In the genomic region with DNA sequence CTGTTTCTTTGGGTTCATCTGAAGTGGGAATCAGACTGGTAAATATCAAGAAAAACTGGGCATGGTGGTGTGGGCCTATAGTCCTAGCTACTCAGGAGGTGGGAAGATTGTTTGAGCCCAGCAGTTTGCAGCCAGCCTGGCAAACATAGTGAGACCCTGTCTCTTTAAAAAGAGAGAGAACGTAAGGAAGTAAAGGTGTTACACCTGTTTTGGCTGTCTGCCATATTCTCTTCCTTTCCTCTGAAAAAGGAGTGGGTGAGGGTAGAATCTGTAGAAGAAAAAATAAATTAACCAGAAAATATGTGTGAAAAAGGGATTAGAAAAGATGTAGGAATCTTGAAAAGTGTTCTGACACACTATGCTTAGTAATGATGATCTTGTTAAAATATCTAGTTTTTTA, we compare ENCODE assay signal across 8 cellular contexts. TPM values are rescaled to one million over a fixed set of nuclear protein-coding genes. Genes with fewer than 3 reads are reported as not detected.
DNase-seq lines count a peak whose midpoint lies in the region; ATAC-seq lines count a peak whose summit lies in the region.

No MANE protein-coding gene starts in this region.

- H2BK12ac ChIP-seq in neuronal stem cell (ENCODE audit: low read length) = no peak overlapping the region

- H3K4me1 ChIP-seq in iPS-20b (ENCODE audit: insufficient read depth, low read length) = peaks cover 54% of the 10 kb centered on the region
- H3K4me1 ChIP-seq in subcutaneous abdominal adipose tissue (ENCODE audit: control insufficient read depth in 5 of 5, insufficient read depth in 5 of 5, low read length in 5 of 5) = peaks cover 5 to 30% (median 29%) of the 10 kb centered on the region in 5 donors
- peaks cover 9 to 16% of the 10 kb centered on the region in 2 donors for H3K4me1 ChIP-seq in neuronal stem cell (ENCODE audit: control insufficient read depth in 2 of 2, insufficient read depth in 1 of 2, low read depth in 1 of 2, low read length in 2 of 2)

- no peak overlapping the region for H2AK5ac ChIP-seq in neuronal stem cell (ENCODE audit: low read depth, low read length)

- WGBS in neuronal stem cell (ENCODE audit: extremely low coverage in 2 of 2, insufficient read length in 2 of 2, insufficient replicate concordance in 1 of 2), 2 donors = no CpG with 5 or more reads among the region's 1 CpG

- no peak overlapping the region for H2BK120ac ChIP-seq in neuronal stem cell (ENCODE audit: low read depth, low read length)

- H3K9ac ChIP-seq in iPS-20b (ENCODE audit: low read depth, low read length) (peak overlapping the region; percentile 32), subcutaneous abdominal adipose tissue (ENCODE audit: low read length in 5 of 5) (peak overlapping the region in 4 of 5 donors; percentile 10 to 62 (median 38)), neuronal stem cell (ENCODE audit: low read depth, low read length, poor library complexity) (no peak overlapping the region)

- no peaks in the 10 kb centered on the region for H3K27me3 Mint-ChIP-seq in activated CD4-positive, alpha-beta T cell treated with anti-CD3 and anti-CD28 coated beads, Interleukin-2, amount 10 ng/mL, durations not matched to agents 24 days and 14 days
- no peaks in the 10 kb centered on the region for H3K27me3 Mint-ChIP-seq in activated T-helper 2 cell treated with anti-CD3 and anti-CD28 coated beads, Interferon-gamma antibody, Interleukin-2, Interleukin-4, amounts not matched to agents 10 μg/mL and 5 μg/mL and 100 μg/mL, durations not matched to agents 14 hours and 24 hours and 36 hours (ENCODE audit: low read depth)

- intact Hi-C loops in activated CD4-positive, alpha-beta T cell treated with anti-CD3 and anti-CD28 coated beads, Interleukin-2, amount 10 ng/mL, durations not matched to agents 24 days and 14 days (cut with micrococcal nuclease) = loop anchor here (2.0 kb wide), 1 partner anchor 30 kb away; a partner anchor contains a TSS
- intact Hi-C loops in activated T-helper 2 cell treated with anti-CD3 and anti-CD28 coated beads, Interferon-gamma antibody, Interleukin-2, Interleukin-4, amounts not matched to agents 10 μg/mL and 5 μg/mL and 100 μg/mL, durations not matched to agents 14 hours and 24 hours and 36 hours (cut with micrococcal nuclease) = no loop called here

- H3K4ac ChIP-seq in neuronal stem cell (ENCODE audit: low read length) = no peak overlapping the region

- no peaks in the 10 kb centered on the region for H3K9me3 ChIP-seq in iPS-20b (ENCODE audit: insufficient read depth, low read depth, low read length)
- no peaks in the 10 kb centered on the region for H3K9me3 ChIP-seq in subcutaneous abdominal adipose tissue (ENCODE audit: control insufficient read depth in 5 of 5, low read length in 5 of 5)
- no peaks in the 10 kb centered on the region for H3K9me3 ChIP-seq in neuronal stem cell (replicated peaks in 1 of 2; ENCODE audit: control insufficient read depth in 2 of 2, insufficient read depth in 1 of 2, low read depth in 1 of 2, low read length in 2 of 2)

- no peak overlapping the region for H3K18ac ChIP-seq in neuronal stem cell (ENCODE audit: low read length)

- H3K4me3 ChIP-seq in iPS-20b (ENCODE audit: low read length) (peak overlapping the region; percentile 31; the same call in 1 of the 2 replicates), subcutaneous abdominal adipose tissue (ENCODE audit: low read depth in 1 of 5, low read length in 5 of 5) (peak overlapping the region in 2 of 5 donors; percentile 29 to 33), neuronal stem cell (ENCODE audit: low read length in 2 of 2) (no peak overlapping the region)

- peaks cover 22% of the 10 kb centered on the region for H3K4me1 Mint-ChIP-seq in activated CD4-positive, alpha-beta T cell treated with anti-CD3 and anti-CD28 coated beads, Interleukin-2, amount 10 ng/mL, durations not matched to agents 24 days and 14 days
- peaks cover 27% of the 10 kb centered on the region for H3K4me1 Mint-ChIP-seq in activated T-helper 2 cell treated with anti-CD3 and anti-CD28 coated beads, Interferon-gamma antibody, Interleukin-2, Interleukin-4, amounts not matched to agents 10 μg/mL and 5 μg/mL and 100 μg/mL, durations not matched to agents 14 hours and 24 hours and 36 hours (ENCODE audit: low read depth)

- peak overlapping the region; percentile 35 for H3K27ac Mint-ChIP-seq in activated CD4-positive, alpha-beta T cell treated with anti-CD3 and anti-CD28 coated beads, Interleukin-2, amount 10 ng/mL, durations not matched to agents 24 days and 14 days
- H3K27ac Mint-ChIP-seq in activated T-helper 2 cell treated with anti-CD3 and anti-CD28 coated beads, Interferon-gamma antibody, Interleukin-2, Interleukin-4, amounts not matched to agents 10 μg/mL and 5 μg/mL and 100 μg/mL, durations not matched to agents 14 hours and 24 hours and 36 hours = peak overlapping the region; percentile 60

- H4K91ac ChIP-seq in neuronal stem cell (ENCODE audit: low read depth, low read length, poor library complexity) = no peak overlapping the region

- no peak overlapping the region for H2BK5ac ChIP-seq in neuronal stem cell (ENCODE audit: low read length)

- H3K27me3 ChIP-seq in iPS-20b (ENCODE audit: insufficient read depth, low read length) (no peaks in the 10 kb centered on the region), subcutaneous abdominal adipose tissue (ENCODE audit: control insufficient read depth in 5 of 5, insufficient read depth in 4 of 5, low read length in 5 of 5) (no peaks in the 10 kb centered on the region), neuronal stem cell (ENCODE audit: control insufficient read depth in 3 of 3, insufficient read depth in 3 of 3, low read depth in 1 of 3, low read length in 3 of 3) (no peaks in the 10 kb centered on the region)

- DNase-seq in activated CD4-positive, alpha-beta T cell treated with anti-CD3 and anti-CD28 coated beads, Interleukin-2, amount 10 ng/mL, durations not matched to agents 24 days and 14 days = no peak
- no peak for DNase-seq in activated CD4-positive, alpha-beta T cell treated with anti-CD3 and anti-CD28 coated beads, Interleukin-2, amount 50 U/mL, for 1 hour
- no peak for DNase-seq in activated T-helper 2 cell treated with anti-CD3 and anti-CD28 coated beads, Interferon-gamma antibody, Interleukin-2, Interleukin-4, amounts not matched to agents 10 μg/mL and 5 μg/mL and 100 μg/mL, durations not matched to agents 14 hours and 24 hours and 36 hours (ENCODE audit: low spot score)
- DNase-seq in left lobe of liver (ENCODE audit: low spot score) (no peak), neuronal stem cell (ENCODE audit: low spot score) (no peak)

- H3K4me2 ChIP-seq in neuronal stem cell (ENCODE audit: insufficient read depth, low read length, poor library complexity, severe bottlenecking) = no peak overlapping the region

- H3K36me3 Mint-ChIP-seq in activated CD4-positive, alpha-beta T cell treated with anti-CD3 and anti-CD28 coated beads, Interleukin-2, amount 10 ng/mL, durations not matched to agents 24 days and 14 days (ENCODE audit: low read depth) = peaks cover 18% of the 10 kb centered on the region
- peaks cover 24% of the 10 kb centered on the region for H3K36me3 Mint-ChIP-seq in activated T-helper 2 cell treated with anti-CD3 and anti-CD28 coated beads, Interferon-gamma antibody, Interleukin-2, Interleukin-4, amounts not matched to agents 10 μg/mL and 5 μg/mL and 100 μg/mL, durations not matched to agents 14 hours and 24 hours and 36 hours (ENCODE audit: low read depth)

- peaks cover 3% of the 10 kb centered on the region for H3K79me1 ChIP-seq in neuronal stem cell (ENCODE audit: low read depth, low read length)

- H3K36me3 ChIP-seq in iPS-20b (ENCODE audit: insufficient read depth, low read depth, low read length) (peaks cover 9% of the 10 kb centered on the region), subcutaneous abdominal adipose tissue (ENCODE audit: control insufficient read depth in 5 of 5, insufficient read depth in 5 of 5, low read length in 5 of 5) (peaks cover 3 to 15% (median 9%) of the 10 kb centered on the region in 5 donors), neuronal stem cell (replicated peaks in 1 of 2; ENCODE audit: control insufficient read depth in 2 of 2, insufficient read depth in 2 of 2, low read length in 2 of 2) (peaks cover 4 to 37% of the 10 kb centered on the region in 2 donors)

- H2BK15ac ChIP-seq in neuronal stem cell (ENCODE audit: low read length) = no peak overlapping the region

- H3K14ac ChIP-seq in neuronal stem cell (ENCODE audit: low read length) = no peak overlapping the region

- H2AFZ ChIP-seq in neuronal stem cell (ENCODE audit: low read length) = no peak overlapping the region

- ATAC-seq in GM18498 (IDR thresholded peaks at IDR 0.05; ENCODE audit: unreplicated experiment) (no peak), left lobe of liver (no peak)

- peak overlapping the region; percentile 44 for H3K4me3 Mint-ChIP-seq in activated CD4-positive, alpha-beta T cell treated with anti-CD3 and anti-CD28 coated beads, Interleukin-2, amount 10 ng/mL, durations not matched to agents 24 days and 14 days
- no peak overlapping the region for H3K4me3 Mint-ChIP-seq in activated T-helper 2 cell treated with anti-CD3 and anti-CD28 coated beads, Interferon-gamma antibody, Interleukin-2, Interleukin-4, amounts not matched to agents 10 μg/mL and 5 μg/mL and 100 μg/mL, durations not matched to agents 14 hours and 24 hours and 36 hours (ENCODE audit: low read depth)

- no peak overlapping the region for H4K8ac ChIP-seq in neuronal stem cell (ENCODE audit: low read depth, low read length)

- H3K23ac ChIP-seq in neuronal stem cell (ENCODE audit: low read depth, low read length, poor library complexity) = no peak overlapping the region

- H3K9me3 Mint-ChIP-seq in activated CD4-positive, alpha-beta T cell treated with anti-CD3 and anti-CD28 coated beads, Interleukin-2, amount 10 ng/mL, durations not matched to agents 24 days and 14 days = no peaks in the 10 kb centered on the region
- no peaks in the 10 kb centered on the region for H3K9me3 Mint-ChIP-seq in activated T-helper 2 cell treated with anti-CD3 and anti-CD28 coated beads, Interferon-gamma antibody, Interleukin-2, Interleukin-4, amounts not matched to agents 10 μg/mL and 5 μg/mL and 100 μg/mL, durations not matched to agents 14 hours and 24 hours and 36 hours

- peak overlapping the region; percentile 54 for H3K27ac ChIP-seq in iPS-20b (ENCODE audit: low read length)
- peak overlapping the region; percentile 83 for H3K27ac ChIP-seq in subcutaneous abdominal adipose tissue (ENCODE audit: low read depth, low read length)
- no peak overlapping the region for H3K27ac ChIP-seq in neuronal stem cell (replicated peaks; ENCODE audit: low read length)

RNA-seq across cellular contexts. Expression of a gene that starts 20.0 kb away (rescaled TPM):
- total RNA-seq in activated CD4-positive, alpha-beta T cell treated with anti-CD3 and anti-CD28 coated beads, Interleukin-2, amount 10 ng/mL, durations not matched to agents 24 days and 14 days = 67.1 and 75.3 TPM in 2 replicates
- 85.8 and 86.5 TPM in 2 replicates for total RNA-seq in activated T-helper 2 cell treated with anti-CD3 and anti-CD28 coated beads, Interferon-gamma antibody, Interleukin-2, Interleukin-4, amounts not matched to agents 10 μg/mL and 5 μg/mL and 100 μg/mL, durations not matched to agents 14 hours and 24 hours and 36 hours
- 59.9 TPM for total RNA-seq in left lobe of liver
- polyA plus RNA-seq in neuronal stem cell (2013, experiment 1 of 2) = 93.0 TPM
- 96.3 TPM for polyA plus RNA-seq in neuronal stem cell (2013, experiment 2 of 2)

RNA-seq across cellular contexts. Expression of a gene that starts 29.8 kb away (rescaled TPM):
- 41.0 and 43.8 TPM in 2 replicates for total RNA-seq in activated CD4-positive, alpha-beta T cell treated with anti-CD3 and anti-CD28 coated beads, Interleukin-2, amount 10 ng/mL, durations not matched to agents 24 days and 14 days
- 37.4 and 39.1 TPM in 2 replicates for total RNA-seq in activated T-helper 2 cell treated with anti-CD3 and anti-CD28 coated beads, Interferon-gamma antibody, Interleukin-2, Interleukin-4, amounts not matched to agents 10 μg/mL and 5 μg/mL and 100 μg/mL, durations not matched to agents 14 hours and 24 hours and 36 hours
- 12.5 TPM for total RNA-seq in left lobe of liver
- polyA plus RNA-seq in neuronal stem cell (2013, experiment 1 of 2) = 30.2 TPM
- 29.8 TPM for polyA plus RNA-seq in neuronal stem cell (2013, experiment 2 of 2)
